In the genomic region with DNA sequence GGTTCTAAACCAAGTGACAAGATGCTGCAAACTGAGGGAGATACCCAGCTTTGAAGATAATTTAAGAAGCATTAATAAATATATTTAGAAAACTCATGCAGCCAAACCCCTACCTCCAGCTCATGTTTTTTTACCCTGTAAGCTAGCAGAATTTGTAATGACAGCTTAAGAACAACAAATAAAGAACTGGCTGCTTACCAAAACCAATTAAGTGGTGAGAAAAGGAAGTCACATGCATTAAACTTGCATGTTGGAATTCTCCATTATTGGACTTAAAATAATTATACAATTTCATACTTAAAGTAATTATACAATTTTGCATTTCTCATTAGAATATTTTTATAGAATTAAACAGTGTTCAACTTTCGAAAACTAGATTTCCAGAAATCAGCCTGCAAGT, we compare ENCODE assay signal across 2 cellular contexts.
TF ChIP-seq lines count a peak whose summit lies in the region.

No MANE protein-coding gene starts in this region.

TF ChIP-seq in IMR-90, 13 proteins besides CTCF, POLR2A, EP300 and RAD21:
- TF ChIP-seq NFE2L2 (IDR thresholded peaks at IDR 0.05; ENCODE audit: low read depth, low read length), result no peak

TF ChIP-seq in endothelial cell of umbilical vein, 7 proteins besides CTCF, POLR2A, EP300 and RAD21:
- TF ChIP-seq JUN (IDR thresholded peaks at IDR 0.05; ENCODE audit: borderline replicate concordance, insufficient read depth, insufficient read length, low read depth), result no peak
- TF ChIP-seq EZH2 (IDR thresholded peaks at IDR 0.05; ENCODE audit: borderline replicate concordance, low read depth, low read length, severe bottlenecking), result no peak
- TF ChIP-seq, protein P1, sequence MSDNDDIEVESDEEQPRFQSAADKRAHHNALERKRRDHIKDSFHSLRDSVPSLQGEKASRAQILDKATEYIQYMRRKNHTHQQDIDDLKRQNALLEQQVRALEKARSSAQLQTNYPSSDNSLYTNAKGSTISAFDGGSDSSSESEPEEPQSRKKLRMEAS (IDR thresholded peaks at IDR 0.05; ENCODE audit: insufficient read depth, insufficient read length), result no peak
- TF ChIP-seq MYC (IDR thresholded peaks at IDR 0.05; ENCODE audit: low read depth, low read length), result no peak
- no peak for TF ChIP-seq FOS (IDR thresholded peaks at IDR 0.05; ENCODE audit: borderline replicate concordance, insufficient read depth, low read length)
- TF ChIP-seq GATA2 (IDR thresholded peaks at IDR 0.05; ENCODE audit: insufficient read depth, insufficient read length, low read depth, low read length), result no peak
- no peak for TF ChIP-seq POLR2AphosphoS5 (IDR thresholded peaks at IDR 0.05; ENCODE audit: insufficient read depth, low read depth, low read length)
